ENCODE assay signal across 20 cellular contexts in the genomic region with DNA sequence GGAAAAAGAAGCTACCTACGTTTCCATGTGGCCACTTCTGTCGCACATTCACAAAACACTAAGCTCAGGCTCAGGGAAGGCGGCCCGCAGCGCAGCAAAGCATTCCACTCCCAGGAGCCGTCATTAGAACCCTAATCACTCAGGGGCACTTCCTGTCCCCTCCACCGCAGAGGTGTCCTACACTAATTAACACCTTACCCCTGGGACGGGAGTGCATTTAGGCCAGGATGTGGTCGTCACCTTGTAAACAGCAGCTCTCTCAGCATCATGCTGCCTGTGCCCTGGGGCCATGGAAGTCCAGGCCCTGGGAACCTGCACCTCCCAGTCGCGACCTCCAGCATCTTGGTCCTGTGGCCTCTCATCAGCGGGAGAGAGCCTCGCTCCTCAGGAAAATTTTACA.
DNase-seq lines count a peak whose midpoint lies in the region; ATAC-seq and TF ChIP-seq lines count a peak whose summit lies in the region.
"Had no signal": no experiment of that assay in that cellular context is flagged by ENCODE, and none has a peak within 500 bp of the region (broad histone marks: within the 10 kb centered on the region; RNA-seq: fewer than 3 reads in every experiment).

No MANE protein-coding gene starts in this region.

- no peak overlapping the region for H2BK20ac ChIP-seq in H9 (ENCODE audit: low read depth, low read length, poor library complexity, severe bottlenecking)

- no peak overlapping the region for H4K8ac ChIP-seq in H9 (replicated peaks; ENCODE audit: insufficient read length, low read depth, low read length)

- DNase-seq in H9 (peak; percentile 36), mesenteric fat pad (ENCODE audit: low spot score) (peak; percentile 55), NCI-H1436 (lab: John Stamatoyannopoulos, UW) (no peak), superior temporal gyrus (ENCODE audit: extremely low spot score) (no peak)
- DNase-seq in effector memory CD8-positive, alpha-beta T cell = no peak
- no peak for DNase-seq in activated CD4-positive, alpha-beta T cell treated with anti-CD3 and anti-CD28 coated beads, Interleukin-2, amount 10 ng/mL, durations not matched to agents 7 days and 5 days
- DNase-seq: BE2C; CD4-positive, alpha-beta T cell; Karpas-422; MV-4-11; NCI-H1105 treated with DMSO at 0.1 percent for 48 hours; NCI-H1694 treated with DMSO at 0.1 percent for 48 hours; NCI-H2081 treated with DMSO at 0.1 percent for 48 hours; NCI-H446 treated with DMSO at 0.1 percent for 48 hours; NCI-H774; NK-92 treated with Interleukin-12 subunit alpha and Interleukin-12 subunit beta, amount 100 ng/mL, for 24 hours; T-helper 1 cell had no signal

- no peak overlapping the region for H3K4me3 ChIP-seq in BLaER1 treated with 17β-estradiol and CSF1 and Interleukin-3, amounts not matched to agents 10 nM and 100 nM
- H3K4me3 ChIP-seq: A549, Peyer's patch had no signal

- H3K9me3 ChIP-seq in BLaER1 treated with 17β-estradiol and CSF1 and Interleukin-3, amounts not matched to agents 10 nM and 100 nM (replicated peaks in 1 of 11) = peaks cover 9 to 22% (median 13%) of the 10 kb centered on the region in 11 experiments; a peak in 21 of 22 replicates
- H3K9me3 ChIP-seq in H9 (ENCODE audit: control insufficient read depth, low read depth, low read length) = no peaks in the 10 kb centered on the region
- H3K9me3 ChIP-seq: A549, BE2C, Peyer's patch had no signal

- no CpG with 5 or more reads among the region's 13 CpGs for WGBS in H9 (ENCODE audit: extremely low coverage, insufficient read length, low lambda C conversion rate)

- H3K27me3 ChIP-seq in BLaER1 treated with 17β-estradiol and CSF1 and Interleukin-3, amounts not matched to agents 10 nM and 100 nM = peaks cover 0 to 6% (median 0%) of the 10 kb centered on the region in 11 experiments; a peak in 1 of 22 replicates
- no peaks in the 10 kb centered on the region for H3K27me3 ChIP-seq in H9 (ENCODE audit: insufficient read depth, low read length)
- H3K27me3 ChIP-seq: BE2C, Peyer's patch had no signal

- H3K4ac ChIP-seq in H9 (ENCODE audit: low read depth, low read length) = no peak overlapping the region

- no peak overlapping the region for H2BK120ac ChIP-seq in H9 (ENCODE audit: low read depth, low read length, poor library complexity, severe bottlenecking)

- peaks cover 4% of the 10 kb centered on the region for H3K27me3 Mint-ChIP-seq in H9 (ENCODE audit: low read depth)
- H3K27me3 Mint-ChIP-seq in effector memory CD8-positive, alpha-beta T cell = peaks cover 0 to 24% of the 10 kb centered on the region in 2 donors
- no peaks in the 10 kb centered on the region for H3K27me3 Mint-ChIP-seq in activated CD4-positive, alpha-beta T cell treated with anti-CD3 and anti-CD28 coated beads, Interleukin-2, amount 10 ng/mL, durations not matched to agents 7 days and 5 days

- CTCF ChIA-PET in activated CD4-positive, alpha-beta T cell treated with anti-CD3 and anti-CD28 coated beads, Interleukin-2, amount 10 ng/mL, durations not matched to agents 7 days and 5 days (lab: Charles Lee) = interaction anchor here (0.9 kb wide), 1 partner anchor 18 kb away, joined by 3 read pairs; no protein-coding TSS in a partner anchor

- no peak overlapping the region for H2AFZ ChIP-seq in H9 (ENCODE audit: low read length)

- H2BK5ac ChIP-seq in H9 (ENCODE audit: insufficient read length, low read length) = no peak overlapping the region

- H3K27ac Mint-ChIP-seq in H9 = no peak overlapping the region
- no peak overlapping the region for H3K27ac Mint-ChIP-seq in effector memory CD8-positive, alpha-beta T cell
- no peak overlapping the region for H3K27ac Mint-ChIP-seq in activated CD4-positive, alpha-beta T cell treated with anti-CD3 and anti-CD28 coated beads, Interleukin-2, amount 10 ng/mL, durations not matched to agents 7 days and 5 days
- H3K27ac Mint-ChIP-seq: CD4-positive, alpha-beta T cell had no signal

- no peak overlapping the region for H3K23ac ChIP-seq in H9 (ENCODE audit: insufficient read length, low read depth, low read length)

- H3K23me2 ChIP-seq in H9 (ENCODE audit: insufficient read length, low read depth, low read length, poor library complexity, severe bottlenecking) = peaks cover 2% of the 10 kb centered on the region

- H3K79me1 ChIP-seq in H9 (ENCODE audit: insufficient read depth, low read depth, low read length, poor library complexity, severe bottlenecking) = no peaks in the 10 kb centered on the region

- peak; percentile 52 for ATAC-seq in effector memory CD8-positive, alpha-beta T cell (replicated peaks)
- ATAC-seq: A549 had no signal

- H3T11ph ChIP-seq in H9 (ENCODE audit: low read length) = no peak overlapping the region

- H4K91ac ChIP-seq in H9 (ENCODE audit: insufficient read length, low read depth, low read length) = no peak overlapping the region

- no peak overlapping the region for H3K27ac ChIP-seq in BLaER1 treated with 17β-estradiol and CSF1 and Interleukin-3, amounts not matched to agents 10 nM and 100 nM
- H3K27ac ChIP-seq in H9 (ENCODE audit: insufficient read length, low read depth, low read length) = no peak overlapping the region
- H3K27ac ChIP-seq: A549, Peyer's patch had no signal

- H3K56ac ChIP-seq in H9 (ENCODE audit: insufficient read length, low read depth, low read length) = no peak overlapping the region

- no peak overlapping the region for H3K4me3 Mint-ChIP-seq in H9
- H3K4me3 Mint-ChIP-seq in effector memory CD8-positive, alpha-beta T cell = peak overlapping the region; percentile 12 to 47
- no peak overlapping the region for H3K4me3 Mint-ChIP-seq in activated CD4-positive, alpha-beta T cell treated with anti-CD3 and anti-CD28 coated beads, Interleukin-2, amount 10 ng/mL, durations not matched to agents 7 days and 5 days
- H3K4me3 Mint-ChIP-seq: CD4-positive, alpha-beta T cell had no signal

- H3K4me2 ChIP-seq in BLaER1 treated with 17β-estradiol and CSF1 and Interleukin-3, amounts not matched to agents 10 nM and 100 nM = peak overlapping the region in 10 of 11 experiments; percentile 23 to 75 (median 66); a peak in 20 of 22 replicates
- no peak overlapping the region for H3K4me2 ChIP-seq in H9 (ENCODE audit: insufficient read depth, insufficient read length, low read length)
- H3K4me2 ChIP-seq: A549 had no signal

- H3K9ac ChIP-seq in BLaER1 treated with 17β-estradiol and CSF1 and Interleukin-3, amounts not matched to agents 10 nM and 100 nM = no peak overlapping the region
- no peak overlapping the region for H3K9ac ChIP-seq in H9 (ENCODE audit: extremely low read depth, insufficient read length, low read length)

- TF ChIP-seq CTCF in H9 (conservative IDR thresholded peaks at IDR 0.05) = no peak

- H3K14ac ChIP-seq in H9 (ENCODE audit: insufficient read depth, low read length) = no peak overlapping the region

- no peak overlapping the region for H4K5ac ChIP-seq in H9 (ENCODE audit: insufficient read length, low read depth, low read length)

- H3K4me1 ChIP-seq in BLaER1 treated with 17β-estradiol and CSF1 and Interleukin-3, amounts not matched to agents 10 nM and 100 nM = peaks cover 16 to 35% (median 28%) of the 10 kb centered on the region in 10 experiments
- H3K4me1 ChIP-seq in H9 (ENCODE audit: insufficient read depth, low read length) = no peaks in the 10 kb centered on the region
- H3K4me1 ChIP-seq: A549, BE2C, Peyer's patch had no signal

- no peak overlapping the region for H3K18ac ChIP-seq in H9 (ENCODE audit: insufficient read length, low read depth, low read length)

- H3K36me3 ChIP-seq in BLaER1 treated with 17β-estradiol and CSF1 and Interleukin-3, amounts not matched to agents 10 nM and 100 nM = no peaks in the 10 kb centered on the region
- H3K36me3 ChIP-seq: BE2C, Peyer's patch had no signal

- POLR2A ChIA-PET in activated CD4-positive, alpha-beta T cell treated with anti-CD3 and anti-CD28 coated beads, Interleukin-2, amount 10 ng/mL, durations not matched to agents 7 days and 5 days (lab: Charles Lee) = no interaction called here

- no peaks in the 10 kb centered on the region for H4K20me1 ChIP-seq in BLaER1 treated with 17β-estradiol and CSF1 and Interleukin-3, amounts not matched to agents 10 nM and 100 nM
- H4K20me1 ChIP-seq in H9 (ENCODE audit: control insufficient read depth, insufficient read depth, insufficient read length) = no peaks in the 10 kb centered on the region

- H2AK5ac ChIP-seq in H9 (ENCODE audit: insufficient read length, low read length) = no peak overlapping the region

- H2BK15ac ChIP-seq in H9 (ENCODE audit: low read depth, low read length) = no peak overlapping the region

- H3K36me3 Mint-ChIP-seq in H9 (ENCODE audit: insufficient read depth in 1 of 3, low read depth in 3 of 3) = no peaks in the 10 kb centered on the region
- no peaks in the 10 kb centered on the region for H3K36me3 Mint-ChIP-seq in effector memory CD8-positive, alpha-beta T cell (ENCODE audit: insufficient read depth)
- no peaks in the 10 kb centered on the region for H3K36me3 Mint-ChIP-seq in activated CD4-positive, alpha-beta T cell treated with anti-CD3 and anti-CD28 coated beads, Interleukin-2, amount 10 ng/mL, durations not matched to agents 7 days and 5 days (ENCODE audit: low read depth)

- no peaks in the 10 kb centered on the region for H3K79me2 ChIP-seq in H9 (ENCODE audit: insufficient read depth, low read length)

- H3K4me1 Mint-ChIP-seq in H9 = peaks cover 7 to 9% of the 10 kb centered on the region in 2 experiments
- H3K4me1 Mint-ChIP-seq in effector memory CD8-positive, alpha-beta T cell (ENCODE audit: low read depth in 2 of 2) = peaks cover 2 to 8% of the 10 kb centered on the region in 2 donors
- H3K4me1 Mint-ChIP-seq in activated CD4-positive, alpha-beta T cell treated with anti-CD3 and anti-CD28 coated beads, Interleukin-2, amount 10 ng/mL, durations not matched to agents 7 days and 5 days = no peaks in the 10 kb centered on the region

- no peak overlapping the region for H2BK12ac ChIP-seq in H9 (ENCODE audit: insufficient read length, low read depth, low read length)

- peaks cover 8 to 10% of the 10 kb centered on the region in 2 experiments; a peak in 4 of 5 replicates for H3K9me3 Mint-ChIP-seq in H9
- peaks cover 0 to 13% of the 10 kb centered on the region in 2 donors for H3K9me3 Mint-ChIP-seq in effector memory CD8-positive, alpha-beta T cell
- H3K9me3 Mint-ChIP-seq in activated CD4-positive, alpha-beta T cell treated with anti-CD3 and anti-CD28 coated beads, Interleukin-2, amount 10 ng/mL, durations not matched to agents 7 days and 5 days = peaks cover 20% of the 10 kb centered on the region

Comparison
In these comparisons a context has a peak if more than half of its experiments do, and no peak if none do; other contexts are left out.
1. DNase-seq: peak in H9 (single experiment) and mesenteric fat pad (single experiment); none in effector memory CD8-positive, alpha-beta T cell (0 of 3), NCI-H1436 (single experiment), activated CD4-positive, alpha-beta T cell treated with anti-CD3 and anti-CD28 coated beads, Interleukin-2, amount 10 ng/mL, durations not matched to agents 7 days and 5 days (single experiment) and superior temporal gyrus (single experiment).
2. H3K4me3 Mint-ChIP-seq: peak in effector memory CD8-positive, alpha-beta T cell (2 of 2); none in H9 (0 of 2) and activated CD4-positive, alpha-beta T cell treated with anti-CD3 and anti-CD28 coated beads, Interleukin-2, amount 10 ng/mL, durations not matched to agents 7 days and 5 days (single experiment).